In genomic region chr14:97994020-97994531, GRCh38 we compare ENCODE assay signal across 18 cellular contexts.
A peak's percentile ranks its signal among the peaks of the same experiment; 100 is the strongest.
DNase-seq lines count a peak whose midpoint lies in the region; ATAC-seq and TF ChIP-seq lines count a peak whose summit lies in the region.
"Had no signal": no experiment of that assay in that cellular context is flagged by ENCODE, and none has a peak within 500 bp of the region (broad histone marks: within the 10 kb centered on the region; RNA-seq: fewer than 3 reads in every experiment).

No MANE protein-coding gene starts in this region.

- no peak overlapping the region for H3K4me3 ChIP-seq in coronary artery
- H3K4me3 ChIP-seq: adrenal gland; BLaER1 treated with 17β-estradiol and CSF1 and Interleukin-3, amounts not matched to agents 10 nM and 100 nM; upper lobe of right lung had no signal

- H3K4me3 Mint-ChIP-seq in activated CD4-positive, alpha-beta memory T cell treated with anti-CD3 and anti-CD28 coated beads for 36 hours = peak overlapping the region; percentile 34
- peak overlapping the region; percentile 61 for H3K4me3 Mint-ChIP-seq in activated naive CD8-positive, alpha-beta T cell
- H3K4me3 Mint-ChIP-seq in stimulated activated effector memory CD8-positive, alpha-beta T cell treated with anti-CD3 and anti-CD28 coated beads, Interleukin-12 subunit alpha, Interleukin-12 subunit beta, amount 100 ng/mL, for 72 hours = peak overlapping the region; percentile 38
- H3K4me3 Mint-ChIP-seq: H9 had no signal

- H3K27me3 Mint-ChIP-seq in activated CD4-positive, alpha-beta memory T cell treated with anti-CD3 and anti-CD28 coated beads for 36 hours = no peaks in the 10 kb centered on the region
- H3K27me3 Mint-ChIP-seq in activated naive CD8-positive, alpha-beta T cell = no peaks in the 10 kb centered on the region

- H3K27ac ChIP-seq in coronary artery = no peak overlapping the region
- H3K27ac ChIP-seq: BLaER1 treated with 17β-estradiol and CSF1 and Interleukin-3, amounts not matched to agents 10 nM and 100 nM; upper lobe of right lung had no signal

- TF ChIP-seq CTCF in coronary artery (IDR thresholded peaks at IDR 0.05) = no peak

- intact Hi-C loops in activated CD4-positive, alpha-beta memory T cell treated with anti-CD3 and anti-CD28 coated beads for 36 hours (cut with micrococcal nuclease) = loop anchor here (1.0 to 5.0 kb wide), 8 partner anchors 14 to 1278 kb away; partner anchors contain the start of gene BCL11B

- POLR2A ChIA-PET in activated CD4-positive, alpha-beta memory T cell treated with anti-CD3 and anti-CD28 coated beads for 36 hours (lab: Charles Lee) = interaction anchor here (1.0 to 1.1 kb wide), 3 partner anchors 10 to 175 kb away, joined by 3 to 7 read pairs (median 4); no protein-coding TSS in a partner anchor

- H3K36me3 Mint-ChIP-seq in activated CD4-positive, alpha-beta memory T cell treated with anti-CD3 and anti-CD28 coated beads for 36 hours = no peaks in the 10 kb centered on the region
- peaks cover 2% of the 10 kb centered on the region for H3K36me3 Mint-ChIP-seq in activated naive CD8-positive, alpha-beta T cell
- no peaks in the 10 kb centered on the region for H3K36me3 Mint-ChIP-seq in stimulated activated effector memory CD8-positive, alpha-beta T cell treated with anti-CD3 and anti-CD28 coated beads, Interleukin-12 subunit alpha, Interleukin-12 subunit beta, amount 100 ng/mL, for 72 hours

- H3K27ac Mint-ChIP-seq in activated CD4-positive, alpha-beta memory T cell treated with anti-CD3 and anti-CD28 coated beads for 36 hours = peak overlapping the region; percentile 94
- H3K27ac Mint-ChIP-seq in activated naive CD8-positive, alpha-beta T cell = peak overlapping the region; percentile 93
- H3K27ac Mint-ChIP-seq in stimulated activated effector memory CD8-positive, alpha-beta T cell treated with anti-CD3 and anti-CD28 coated beads, Interleukin-12 subunit alpha, Interleukin-12 subunit beta, amount 100 ng/mL, for 72 hours = peak overlapping the region; percentile 79
- H3K27ac Mint-ChIP-seq: H9 had no signal

- H3K4me1 Mint-ChIP-seq in activated CD4-positive, alpha-beta memory T cell treated with anti-CD3 and anti-CD28 coated beads for 36 hours (ENCODE audit: low read depth) = peaks cover 55% of the 10 kb centered on the region
- H3K4me1 Mint-ChIP-seq in activated naive CD8-positive, alpha-beta T cell (ENCODE audit: low read depth) = peaks cover 85% of the 10 kb centered on the region
- peaks cover 35% of the 10 kb centered on the region for H3K4me1 Mint-ChIP-seq in stimulated activated effector memory CD8-positive, alpha-beta T cell treated with anti-CD3 and anti-CD28 coated beads, Interleukin-12 subunit alpha, Interleukin-12 subunit beta, amount 100 ng/mL, for 72 hours

- H3K9me3 Mint-ChIP-seq in activated CD4-positive, alpha-beta memory T cell treated with anti-CD3 and anti-CD28 coated beads for 36 hours = no peaks in the 10 kb centered on the region
- no peaks in the 10 kb centered on the region for H3K9me3 Mint-ChIP-seq in activated naive CD8-positive, alpha-beta T cell (ENCODE audit: low read depth)
- peaks cover 3% of the 10 kb centered on the region for H3K9me3 Mint-ChIP-seq in stimulated activated effector memory CD8-positive, alpha-beta T cell treated with anti-CD3 and anti-CD28 coated beads, Interleukin-12 subunit alpha, Interleukin-12 subunit beta, amount 100 ng/mL, for 72 hours
- H3K9me3 Mint-ChIP-seq: H9 had no signal

- ATAC-seq in stimulated activated effector memory CD8-positive, alpha-beta T cell treated with anti-CD3 and anti-CD28 coated beads, Interleukin-12 subunit alpha, Interleukin-12 subunit beta, amount 100 ng/mL, for 72 hours = peak; percentile 94
- ATAC-seq: sciatic nerve, upper lobe of right lung had no signal

- DNase-seq in activated CD8-positive, alpha-beta memory T cell treated with anti-CD3 and anti-CD28 coated beads for 24 hours = peak; percentile 79
- DNase-seq in activated CD8-positive, alpha-beta memory T cell treated with anti-CD3 and anti-CD28 coated beads, Interleukin-2, amount 50 U/mL, for 48 hours = no peak
- peak; percentile 59 for DNase-seq in activated CD4-positive, alpha-beta memory T cell treated with anti-CD3 and anti-CD28 coated beads for 36 hours
- peak in 1 of 2 donors; percentile 80 for DNase-seq in stimulated activated effector memory CD8-positive, alpha-beta T cell treated with anti-CD3 and anti-CD28 coated beads, Interleukin-12 subunit alpha, Interleukin-12 subunit beta, amount 100 ng/mL, for 72 hours (ENCODE audit: low spot score in 2 of 2)
- DNase-seq in EL (no peak), SIG-M5 (lab: John Stamatoyannopoulos, UW) (no peak), coronary artery (ENCODE audit: low spot score) (no peak)
- DNase-seq: adrenal gland, DMS53, H9, hypothalamus, NCI-H146, NCI-H345, occipital lobe, upper lobe of right lung had no signal

- CTCF ChIA-PET in activated CD4-positive, alpha-beta memory T cell treated with anti-CD3 and anti-CD28 coated beads for 36 hours (lab: Charles Lee) = interaction anchor here (1.8 kb wide), 1 partner anchor 16 kb away, joined by 9 read pairs; no protein-coding TSS in a partner anchor

Comparison
In these comparisons a context has a peak if more than half of its experiments do, and no peak if none do; other contexts are left out.
1. DNase-seq: peak in activated CD8-positive, alpha-beta memory T cell treated with anti-CD3 and anti-CD28 coated beads for 24 hours (single experiment) and activated CD4-positive, alpha-beta memory T cell treated with anti-CD3 and anti-CD28 coated beads for 36 hours (single experiment); none in activated CD8-positive, alpha-beta memory T cell treated with anti-CD3 and anti-CD28 coated beads, Interleukin-2, amount 50 U/mL, for 48 hours (single experiment), EL (single experiment), SIG-M5 (single experiment) and coronary artery (single experiment).
2. Peak in every context shown above with its lines, with median percentiles within 50 percentile points of each other: H3K27ac Mint-ChIP-seq and H3K4me3 Mint-ChIP-seq.